8 cellular contexts compared by ENCODE assay signal in genomic region chr12:56496704-56497103, GRCh38. TPM values are rescaled to one million over a fixed set of nuclear protein-coding genes. Genes with fewer than 3 reads are reported as not detected.
DNase-seq lines count a peak whose midpoint lies in the region; ATAC-seq and TF ChIP-seq lines count a peak whose summit lies in the region.
"Not testable (repeated sequence)": the region's sequence is repeated elsewhere in the genome, so short reads cannot be mapped to it uniquely, and the experiment has no call there.

No MANE protein-coding gene starts in this region.

- not testable (repeated sequence) for H3K27ac ChIP-seq in DND-41 (ENCODE audit: low read length); right lobe of liver; tibial artery

- not testable (repeated sequence) for H3K9me3 ChIP-seq in DND-41 (ENCODE audit: insufficient read depth, low read length, severe bottlenecking); right lobe of liver; tibial artery

- not testable (repeated sequence) for H2AFZ ChIP-seq in DND-41 (ENCODE audit: low read depth, low read length)

- H3K9me3 Mint-ChIP-seq in activated B cell treated with CpG ODN at 0.5 μM for 24 hours = not testable (repeated sequence)

- peak overlapping the region; percentile 73 for H3K4me3 Mint-ChIP-seq in activated B cell treated with CpG ODN at 0.5 μM for 24 hours

- not testable (repeated sequence) for H3K27me3 Mint-ChIP-seq in activated B cell treated with CpG ODN at 0.5 μM for 24 hours

- 12% methylated on average over 3 of the region's 17 CpGs for WGBS in right lobe of liver (ENCODE audit: insufficient coverage, low coverage, low lambda C conversion rate, missing lambda C conversion rate)

- H3K9ac ChIP-seq in DND-41 (ENCODE audit: low read depth, low read length) = not testable (repeated sequence)

- TF ChIP-seq CTCF in DND-41 (IDR thresholded peaks at IDR 0.05; ENCODE audit: borderline replicate concordance, extremely low read depth, low read length, poor library complexity, severe bottlenecking) (peak; percentile 45), epithelial cell of esophagus (IDR thresholded peaks at IDR 0.05; ENCODE audit: insufficient read depth, low read depth, low read length, missing control alignments) (peak; percentile 51), right lobe of liver (IDR thresholded peaks at IDR 0.05) (peak in 3 of 4 donors; percentile 7 to 41 (median 36)), tibial artery (IDR thresholded peaks at IDR 0.05) (peak; percentile 16 to 53)
- not testable (repeated sequence) for TF ChIP-seq CTCF in activated B cell treated with CpG ODN at 0.5 μM for 24 hours (IDR thresholded peaks at IDR 0.05)

- H3K27me3 ChIP-seq in DND-41 (ENCODE audit: insufficient read depth, low read length, poor library complexity); right lobe of liver; tibial artery: not testable (repeated sequence)

- not testable (repeated sequence) for H3K36me3 ChIP-seq in DND-41 (ENCODE audit: insufficient read depth, low read length); right lobe of liver; tibial artery

- H3K4me1 Mint-ChIP-seq in activated B cell treated with CpG ODN at 0.5 μM for 24 hours = not testable (repeated sequence)

- POLR2A ChIA-PET in activated B cell treated with CpG ODN at 0.5 μM for 24 hours (lab: Charles Lee) = not testable (repeated sequence)

- H3K4me3 ChIP-seq in DND-41 (ENCODE audit: low read depth in 1 of 2, low read length in 2 of 2); epithelial cell of esophagus (ENCODE audit: low read length); right lobe of liver: not testable (repeated sequence)
- peak overlapping the region; percentile 19 to 31 for H3K4me3 ChIP-seq in tibial artery

- not testable (repeated sequence) for H3K27ac Mint-ChIP-seq in activated B cell treated with CpG ODN at 0.5 μM for 24 hours

- not testable (repeated sequence) for TF ChIP-seq POLR2A in right lobe of liver (IDR thresholded peaks at IDR 0.05)

- intact Hi-C loops in activated B cell treated with CpG ODN at 0.5 μM for 24 hours (cut with micrococcal nuclease); right lobe of liver (cut with DNase I); tibial artery (cut with DNase I; ENCODE audit: low total_unique reads): not testable (repeated sequence)

- ATAC-seq in DND-41 (ENCODE audit: insufficient read depth, low read depth); activated B cell treated with CpG ODN at 0.5 μM for 24 hours (ENCODE audit: low read depth); right lobe of liver: not testable (repeated sequence)

- DNase-seq in DND-41 (peak; percentile 60), NCI-H2171 treated with DMSO at 0.1 percent for 48 hours (lab: John Stamatoyannopoulos, UW) (peak; percentile 13), activated B cell treated with CpG ODN at 0.5 μM for 24 hours (peak; percentile 49), right lobe of liver (peak; percentile 65 to 77 (median 71)), tibial artery (peak; percentile 61 to 73)
- DNase-seq in activated naive CD4-positive, alpha-beta T cell treated with anti-CD3 and anti-CD28 coated beads, Interleukin-2, amount 50 U/mL, for 16 hours = peak; percentile 59
- not testable (repeated sequence) for DNase-seq in epithelial cell of esophagus (ENCODE audit: low read depth)
- peak; percentile 28 to 66 for DNase-seq in stimulated activated CD4-positive, alpha-beta T cell treated with anti-CD3 and anti-CD28 coated beads, Interleukin-12 subunit alpha, Interleukin-12 subunit beta, amount 100 ng/mL, for 24 hours (ENCODE audit: low read depth in 2 of 2)

- H4K20me1 ChIP-seq in DND-41 (ENCODE audit: insufficient read depth, low read length) = not testable (repeated sequence)

- H3K79me2 ChIP-seq in DND-41 (ENCODE audit: insufficient read depth, low read length) = not testable (repeated sequence)

- peak overlapping the region; percentile 44; the same call in 1 of the 2 replicates for H3K4me2 ChIP-seq in DND-41 (ENCODE audit: insufficient read depth, low read length)

- not testable (repeated sequence) for H3K4me1 ChIP-seq in DND-41 (ENCODE audit: insufficient read depth, low read length); right lobe of liver; tibial artery

- H3K36me3 Mint-ChIP-seq in activated B cell treated with CpG ODN at 0.5 μM for 24 hours (ENCODE audit: low read depth) = not testable (repeated sequence)

- CTCF ChIA-PET in activated B cell treated with CpG ODN at 0.5 μM for 24 hours (lab: Charles Lee) = interaction anchor here (1.3 kb wide), 1 partner anchor 140 kb away, joined by 6 read pairs; no protein-coding TSS in a partner anchor

RNA-seq across cellular contexts. Expression of gene GLS2, which starts 8.7 kb away (rescaled TPM):
- total RNA-seq in activated B cell treated with CpG ODN at 0.5 μM for 24 hours = 2.6 and 3.5 TPM in 2 replicates
- 100 to 1,000 TPM in 2 of 6 experiments, 10 to 100 TPM in 4; 37.2 to 267 (median 72.7) TPM for total RNA-seq in right lobe of liver

RNA-seq across cellular contexts. Expression of gene RBMS2, which starts 24.9 kb away (rescaled TPM):
- 2.7 and 3.4 TPM in 2 replicates for total RNA-seq in activated B cell treated with CpG ODN at 0.5 μM for 24 hours
- 1 to 10 TPM; 3.4 to 6.4 (median 4.3) TPM for total RNA-seq in right lobe of liver

RNA-seq across cellular contexts. Expression of gene SPRYD4, which starts 28.3 kb away (rescaled TPM):
- total RNA-seq in activated B cell treated with CpG ODN at 0.5 μM for 24 hours (5.8 and 7.5 TPM in 2 replicates), right lobe of liver (10 to 100 TPM in 1 of 6 experiments, 1 to 10 TPM in 5; 4.7 to 11.1 (median 7.8) TPM)

RNA-seq across cellular contexts. Expression of gene MIP, which starts 42.2 kb away (rescaled TPM):
- total RNA-seq in activated B cell treated with CpG ODN at 0.5 μM for 24 hours = not detected in 2 replicates
- total RNA-seq in right lobe of liver = under 1 TPM in 5 of 6 experiments, not detected in 1; 0.42 to 0.91 (median 0.76) TPM

RNA-seq across cellular contexts. Expression of gene TIMELESS, which starts 47.5 kb away (rescaled TPM):
- total RNA-seq in activated B cell treated with CpG ODN at 0.5 μM for 24 hours = 31.8 and 35.0 TPM in 2 replicates
- total RNA-seq in right lobe of liver = 10 to 100 TPM in 2 of 6 experiments, 1 to 10 TPM in 4; 8.0 to 10.8 (median 9.1) TPM
